In the genomic region with DNA sequence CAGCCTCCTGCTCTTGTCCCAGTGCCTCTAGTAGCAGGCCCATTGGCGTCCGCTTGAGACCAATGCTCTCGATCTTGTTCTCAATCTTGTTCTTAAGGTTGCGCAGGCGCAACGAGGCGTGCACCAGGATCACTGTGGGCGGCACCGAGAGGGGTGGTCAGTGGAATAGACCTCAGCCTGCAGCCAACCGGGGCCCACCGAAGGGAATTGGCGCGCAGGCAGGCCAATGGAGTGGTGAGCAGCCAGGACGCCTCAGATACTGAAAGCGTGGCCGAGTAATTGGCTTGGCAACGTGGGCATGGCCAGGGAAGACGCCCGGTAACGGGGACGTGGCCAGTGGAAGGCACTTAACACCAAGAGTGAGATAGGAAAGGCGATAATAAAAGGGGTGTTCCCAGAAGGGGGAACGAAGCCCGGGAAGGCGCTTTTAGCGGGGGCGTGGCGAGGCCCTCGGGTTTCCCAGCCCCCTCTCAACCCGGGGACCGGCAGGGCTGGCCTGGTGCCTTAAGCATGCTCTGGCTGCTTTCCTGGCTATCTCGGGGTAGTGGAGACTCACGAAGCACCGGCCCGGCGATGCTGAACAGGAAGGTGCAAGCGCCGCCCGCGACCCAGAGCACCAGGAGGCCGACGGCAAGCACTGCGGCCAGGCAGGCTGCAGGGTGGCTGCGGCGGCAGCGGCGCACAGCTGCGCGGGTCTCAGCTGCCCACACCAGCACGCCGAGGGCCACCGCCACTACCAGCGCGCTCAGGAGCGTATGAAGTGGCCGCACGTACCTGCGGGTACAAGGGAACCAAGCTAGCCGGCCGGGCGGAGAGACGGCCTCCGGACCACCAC, we compare ENCODE assay signal across 8 cellular contexts. TPM values are rescaled to one million over a fixed set of nuclear protein-coding genes. Genes with fewer than 3 reads are reported as not detected.
DNase-seq lines count a peak whose midpoint lies in the region; ATAC-seq and TF ChIP-seq lines count a peak whose summit lies in the region.

No MANE protein-coding gene starts in this region.

- no peak for TF ChIP-seq EP300 in sigmoid colon (IDR thresholded peaks at IDR 0.05)

- no peak for TF ChIP-seq POLR2A in sigmoid colon (IDR thresholded peaks at IDR 0.05)

- ATAC-seq in HG03469 (IDR thresholded peaks at IDR 0.05; ENCODE audit: unreplicated experiment) = no peak
- no peak for ATAC-seq in GM19397 (IDR thresholded peaks at IDR 0.05; ENCODE audit: unreplicated experiment)

- H3K4me3 ChIP-seq in brain microvascular endothelial cell (ENCODE audit: low read depth, low read length) (peak overlapping the region; percentile 79), sigmoid colon (peak overlapping the region; percentile 26 to 60 (median 55))

- intact Hi-C loops in sigmoid colon (cut with DNase I) = no loop called here

- H3K9me3 ChIP-seq in sigmoid colon = no peaks in the 10 kb centered on the region

- no peaks in the 10 kb centered on the region for H3K27me3 ChIP-seq in brain microvascular endothelial cell (replicated peaks)
- H3K27me3 ChIP-seq in sigmoid colon = no peaks in the 10 kb centered on the region

- H3K27ac ChIP-seq in brain microvascular endothelial cell (no peak overlapping the region), sigmoid colon (peak overlapping the region; percentile 67 to 84 (median 72))

- peaks cover 0 to 21% (median 16%) of the 10 kb centered on the region in 4 donors for H3K4me1 ChIP-seq in sigmoid colon

- in situ Hi-C loops in brain microvascular endothelial cell (cut with HindIII; ENCODE audit: low pct_ligation_motif_present, low sequenced_read_pairs) = no loop called here

- H3K36me3 ChIP-seq in brain microvascular endothelial cell (replicated peaks) = no peaks in the 10 kb centered on the region
- peaks cover 0 to 10% (median 4%) of the 10 kb centered on the region in 4 donors for H3K36me3 ChIP-seq in sigmoid colon

- no peak for TF ChIP-seq CTCF in brain microvascular endothelial cell (IDR thresholded peaks at IDR 0.05; ENCODE audit: low read depth, low read length, missing control alignments)
- no peak for TF ChIP-seq CTCF in sigmoid colon (IDR thresholded peaks at IDR 0.05)

- 31 to 54% methylated on average over 63 of the region's 63 CpGs for WGBS in sigmoid colon, 2 donors

- DNase-seq in GM03348 (ENCODE audit: low spot score) = peak; percentile 89
- peak; percentile 57 for DNase-seq in brain microvascular endothelial cell
- peak; percentile 64 for DNase-seq in iPS-NIHi11 (ENCODE audit: low spot score)
- DNase-seq in sigmoid colon = peak; percentile 94
- DNase-seq in NOMO-1 treated with dmso at 0.1 percent for 144 hours (lab: John Stamatoyannopoulos, UW; ENCODE audit: unreplicated experiment) = no peak
- no peak for DNase-seq in DMS153 (lab: John Stamatoyannopoulos, UW)

RNA-seq across cellular contexts. Expression of gene PRAF2, which starts 1.7 kb away (rescaled TPM):
- 10 to 100 TPM; 18.2 to 20.2 (median 19.0) TPM for total RNA-seq in sigmoid colon
- 10 to 100 TPM in 1 of 3 donors, 1 to 10 TPM in 2; 2.8 to 15.2 (median 8.4) TPM for polyA plus RNA-seq in sigmoid colon

RNA-seq across cellular contexts. Expression of gene WDR45, which starts 7.6 kb away (rescaled TPM):
- total RNA-seq in sigmoid colon = 100 to 1,000 TPM in 1 of 4 donors, 10 to 100 TPM in 3; 78.5 to 102 (median 93.5) TPM
- 10 to 100 TPM; 49.5 to 57.1 (median 55.5) TPM for polyA plus RNA-seq in sigmoid colon

RNA-seq across cellular contexts. Expression of gene CCDC120, which starts 13.3 kb away (rescaled TPM):
- total RNA-seq in sigmoid colon = 1 to 10 TPM in 3 of 4 donors, under 1 TPM in 1; 0.71 to 3.9 (median 1.3) TPM
- polyA plus RNA-seq in sigmoid colon = 1 to 10 TPM; 4.2 to 7.6 (median 4.2) TPM

RNA-seq across cellular contexts. Expression of gene TFE3, which starts 28.9 kb away (rescaled TPM):
- total RNA-seq in sigmoid colon = 10 to 100 TPM; 38.3 to 69.8 (median 56.0) TPM
- 10 to 100 TPM; 21.0 to 32.6 (median 30.9) TPM for polyA plus RNA-seq in sigmoid colon

RNA-seq across cellular contexts. Expression of gene GPKOW, which starts 51.4 kb away (rescaled TPM):
- total RNA-seq in sigmoid colon = 10 to 100 TPM; 14.4 to 25.0 (median 23.6) TPM
- 10 to 100 TPM; 23.4 to 24.6 (median 24.3) TPM for polyA plus RNA-seq in sigmoid colon

Comparison
In these comparisons a context has a peak if more than half of its experiments do, and no peak if none do; other contexts are left out.
1. DNase-seq: peak in GM03348 (single experiment), brain microvascular endothelial cell (single experiment), iPS-NIHi11 (single experiment) and sigmoid colon (single experiment); none in NOMO-1 treated with dmso at 0.1 percent for 144 hours (single experiment) and DMS153 (single experiment).